Comparison of ENCODE assay signal across 8 cellular contexts in genomic region chr5:138464018-138464387, GRCh38. TPM values are rescaled to one million over a fixed set of nuclear protein-coding genes. Genes with fewer than 3 reads are reported as not detected.
DNase-seq lines count a peak whose midpoint lies in the region; ATAC-seq and TF ChIP-seq lines count a peak whose summit lies in the region.

No MANE protein-coding gene starts in this region.

- peak overlapping the region; percentile 78 for H3K9ac ChIP-seq in Karpas-422 (ENCODE audit: low read length)

- H3K4me2 ChIP-seq in Karpas-422 (ENCODE audit: low read depth, low read length, poor library complexity, severe bottlenecking): peak overlapping the region; percentile 96

- no peaks in the 10 kb centered on the region for H3K79me2 ChIP-seq in Karpas-422 (ENCODE audit: low read length)

- peak; percentile 51 for TF ChIP-seq CTCF in fibroblast of pulmonary artery (IDR thresholded peaks at IDR 0.05; ENCODE audit: low read length, missing control alignments)
- peak; percentile 93 for TF ChIP-seq CTCF in nephron progenitor cell (IDR thresholded peaks at IDR 0.05)

- H3K36me3 ChIP-seq in Karpas-422 (ENCODE audit: insufficient read depth, low read length): no peaks in the 10 kb centered on the region

- peak overlapping the region; percentile 97 for H2AFZ ChIP-seq in Karpas-422 (ENCODE audit: low read length)

- H3K27ac Mint-ChIP-seq in activated T-helper 2 cell treated with anti-CD3 and anti-CD28 coated beads, Interferon-gamma antibody, Interleukin-2, Interleukin-4, amounts not matched to agents 10 μg/mL and 5 μg/mL and 100 μg/mL, durations not matched to agents 14 hours and 24 hours and 36 hours: peak overlapping the region; percentile 92
- peak overlapping the region; percentile 95 for H3K27ac Mint-ChIP-seq in nephron progenitor cell
- peak overlapping the region; percentile 93 for H3K27ac Mint-ChIP-seq in stimulated activated naive CD8-positive, alpha-beta T cell treated with anti-CD3 and anti-CD28 coated beads, Interleukin-15, Interleukin-2, amounts not matched to agents 100 ng/mL and 50 ng/mL, for 24 hours

- H3K27ac ChIP-seq in Karpas-422 (ENCODE audit: low read length): peak overlapping the region; percentile 57

- H3K4me1 Mint-ChIP-seq in activated T-helper 2 cell treated with anti-CD3 and anti-CD28 coated beads, Interferon-gamma antibody, Interleukin-2, Interleukin-4, amounts not matched to agents 10 μg/mL and 5 μg/mL and 100 μg/mL, durations not matched to agents 14 hours and 24 hours and 36 hours (ENCODE audit: low read depth): peaks cover 48% of the 10 kb centered on the region
- peaks cover 55% of the 10 kb centered on the region for H3K4me1 Mint-ChIP-seq in nephron progenitor cell
- peaks cover 62% of the 10 kb centered on the region for H3K4me1 Mint-ChIP-seq in stimulated activated naive CD8-positive, alpha-beta T cell treated with anti-CD3 and anti-CD28 coated beads, Interleukin-15, Interleukin-2, amounts not matched to agents 100 ng/mL and 50 ng/mL, for 24 hours (ENCODE audit: low read depth)

- intact Hi-C loops in activated T-helper 2 cell treated with anti-CD3 and anti-CD28 coated beads, Interferon-gamma antibody, Interleukin-2, Interleukin-4, amounts not matched to agents 10 μg/mL and 5 μg/mL and 100 μg/mL, durations not matched to agents 14 hours and 24 hours and 36 hours (cut with micrococcal nuclease): loop anchor here (1.0 to 10.0 kb wide), 3 partner anchors 14 to 811 kb away; partner anchors contain the start of gene SIL1

- no peaks in the 10 kb centered on the region; the same call in 1 of the 2 replicates for H4K20me1 ChIP-seq in Karpas-422 (ENCODE audit: insufficient read depth, low read depth, low read length)

- H3K4me1 ChIP-seq in Karpas-422 (ENCODE audit: low read length): peaks cover 21% of the 10 kb centered on the region

- no peaks in the 10 kb centered on the region for H3K27me3 Mint-ChIP-seq in activated T-helper 2 cell treated with anti-CD3 and anti-CD28 coated beads, Interferon-gamma antibody, Interleukin-2, Interleukin-4, amounts not matched to agents 10 μg/mL and 5 μg/mL and 100 μg/mL, durations not matched to agents 14 hours and 24 hours and 36 hours (ENCODE audit: low read depth)
- H3K27me3 Mint-ChIP-seq in nephron progenitor cell (ENCODE audit: low read depth, poor library complexity): peaks cover 21% of the 10 kb centered on the region
- no peaks in the 10 kb centered on the region for H3K27me3 Mint-ChIP-seq in stimulated activated naive CD8-positive, alpha-beta T cell treated with anti-CD3 and anti-CD28 coated beads, Interleukin-15, Interleukin-2, amounts not matched to agents 100 ng/mL and 50 ng/mL, for 24 hours

- no peaks in the 10 kb centered on the region for H3K9me2 ChIP-seq in Karpas-422 (replicated peaks; ENCODE audit: insufficient read depth, low read length)

- no peaks in the 10 kb centered on the region for H3K9me3 Mint-ChIP-seq in activated T-helper 2 cell treated with anti-CD3 and anti-CD28 coated beads, Interferon-gamma antibody, Interleukin-2, Interleukin-4, amounts not matched to agents 10 μg/mL and 5 μg/mL and 100 μg/mL, durations not matched to agents 14 hours and 24 hours and 36 hours
- no peaks in the 10 kb centered on the region for H3K9me3 Mint-ChIP-seq in nephron progenitor cell
- H3K9me3 Mint-ChIP-seq in stimulated activated naive CD8-positive, alpha-beta T cell treated with anti-CD3 and anti-CD28 coated beads, Interleukin-15, Interleukin-2, amounts not matched to agents 100 ng/mL and 50 ng/mL, for 24 hours: no peaks in the 10 kb centered on the region

- H3K4me3 Mint-ChIP-seq in activated T-helper 2 cell treated with anti-CD3 and anti-CD28 coated beads, Interferon-gamma antibody, Interleukin-2, Interleukin-4, amounts not matched to agents 10 μg/mL and 5 μg/mL and 100 μg/mL, durations not matched to agents 14 hours and 24 hours and 36 hours (ENCODE audit: low read depth): peak overlapping the region; percentile 85
- H3K4me3 Mint-ChIP-seq in nephron progenitor cell: peak overlapping the region; percentile 84
- H3K4me3 Mint-ChIP-seq in stimulated activated naive CD8-positive, alpha-beta T cell treated with anti-CD3 and anti-CD28 coated beads, Interleukin-15, Interleukin-2, amounts not matched to agents 100 ng/mL and 50 ng/mL, for 24 hours: peak overlapping the region; percentile 85

- H3K36me3 Mint-ChIP-seq in activated T-helper 2 cell treated with anti-CD3 and anti-CD28 coated beads, Interferon-gamma antibody, Interleukin-2, Interleukin-4, amounts not matched to agents 10 μg/mL and 5 μg/mL and 100 μg/mL, durations not matched to agents 14 hours and 24 hours and 36 hours (ENCODE audit: low read depth): peaks cover 27% of the 10 kb centered on the region
- H3K36me3 Mint-ChIP-seq in nephron progenitor cell (ENCODE audit: low read depth): peaks cover 24% of the 10 kb centered on the region
- peaks cover 25% of the 10 kb centered on the region for H3K36me3 Mint-ChIP-seq in stimulated activated naive CD8-positive, alpha-beta T cell treated with anti-CD3 and anti-CD28 coated beads, Interleukin-15, Interleukin-2, amounts not matched to agents 100 ng/mL and 50 ng/mL, for 24 hours (ENCODE audit: low read depth)

- H3K4me3 ChIP-seq in Karpas-422 (ENCODE audit: low read length): peak overlapping the region; percentile 73
- H3K4me3 ChIP-seq in fibroblast of pulmonary artery (replicated peaks; ENCODE audit: low read depth, low read length): peak overlapping the region; percentile 67

- peak; percentile 52 for ATAC-seq in GM21825 (IDR thresholded peaks at IDR 0.05; ENCODE audit: unreplicated experiment)

- H3K9me3 ChIP-seq in Karpas-422 (ENCODE audit: low read length): no peaks in the 10 kb centered on the region

- peak; percentile 96 for DNase-seq in EH (ENCODE audit: low read depth)
- DNase-seq in Karpas-422: peak; percentile 98
- peak; percentile 95 for DNase-seq in RKO (ENCODE audit: low spot score)
- DNase-seq in activated T-helper 2 cell treated with anti-CD3 and anti-CD28 coated beads, Interferon-gamma antibody, Interleukin-2, Interleukin-4, amounts not matched to agents 10 μg/mL and 5 μg/mL and 100 μg/mL, durations not matched to agents 14 hours and 24 hours and 36 hours (ENCODE audit: low spot score): peak; percentile 90
- DNase-seq in fibroblast of pulmonary artery (ENCODE audit: low read depth): peak; percentile 98
- peak; percentile 95 for DNase-seq in nephron progenitor cell

- peaks cover 4% of the 10 kb centered on the region; the same call in 1 of the 2 replicates for H3K27me3 ChIP-seq in Karpas-422 (ENCODE audit: low read length)

RNA-seq across cellular contexts. Expression of gene EGR1, which starts 1.3 kb away (rescaled TPM):
- 0.61 and 1.7 TPM in 2 replicates for total RNA-seq in Karpas-422 (2014; rRNA removed; shearing (Covaris generic); ENCODE audit: low replicate concordance)
- 41.9 and 43.0 TPM in 2 replicates for total RNA-seq in activated T-helper 2 cell treated with anti-CD3 and anti-CD28 coated beads, Interferon-gamma antibody, Interleukin-2, Interleukin-4, amounts not matched to agents 10 μg/mL and 5 μg/mL and 100 μg/mL, durations not matched to agents 14 hours and 24 hours and 36 hours

RNA-seq across cellular contexts. Expression of gene REEP2, which starts 25.1 kb away (rescaled TPM):
- total RNA-seq in Karpas-422 (2014; rRNA removed; shearing (Covaris generic); ENCODE audit: low replicate concordance): 1.8 and 3.1 TPM in 2 replicates
- total RNA-seq in activated T-helper 2 cell treated with anti-CD3 and anti-CD28 coated beads, Interferon-gamma antibody, Interleukin-2, Interleukin-4, amounts not matched to agents 10 μg/mL and 5 μg/mL and 100 μg/mL, durations not matched to agents 14 hours and 24 hours and 36 hours: 9.7 and 11.1 TPM in 2 replicates

Comparison
In these comparisons a context has a peak if more than half of its experiments do, and no peak if none do; other contexts are left out.
1. Peak in every context shown above with its lines: DNase-seq, ATAC-seq, H3K4me3 ChIP-seq and H3K27ac ChIP-seq.
2. RNA of gene EGR1, which starts 1.3 kb away (total RNA-seq): 41.9 to 43.0 TPM in activated T-helper 2 cell treated with anti-CD3 and anti-CD28 coated beads, Interferon-gamma antibody, Interleukin-2, Interleukin-4, amounts not matched to agents 10 μg/mL and 5 μg/mL and 100 μg/mL, durations not matched to agents 14 hours and 24 hours and 36 hours; 0.61 to 1.7 TPM in Karpas-422; every median in the first group is over 10 times any median in the second.